Comparison of ENCODE assay signal across 8 cellular contexts in the genomic region with DNA sequence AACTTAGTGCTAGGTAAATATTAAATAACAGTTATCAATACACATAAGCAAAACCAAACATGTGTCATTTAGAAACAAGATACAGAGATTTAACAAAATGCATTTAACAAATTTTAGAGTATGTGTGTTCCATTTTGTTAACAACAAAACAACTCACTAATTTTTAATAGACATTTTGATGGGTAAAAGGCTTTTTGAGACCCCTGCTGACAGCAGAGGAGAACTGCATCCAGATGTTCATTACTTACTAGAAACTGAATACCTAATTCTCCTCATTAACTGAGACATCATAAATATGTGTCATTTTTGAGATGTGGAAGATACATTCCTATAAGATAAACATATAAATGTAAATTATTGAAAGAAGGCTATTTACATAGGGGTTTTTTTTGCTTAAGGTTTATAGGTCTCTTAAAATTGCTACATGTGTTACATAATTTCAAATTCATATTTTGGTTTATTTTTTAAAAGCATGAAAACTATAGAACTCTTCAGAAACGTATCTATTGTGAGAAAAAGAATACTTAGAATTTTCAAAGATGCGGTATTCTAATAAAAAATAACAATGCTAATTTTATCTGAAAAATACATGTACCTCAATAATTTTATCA.
A peak's percentile ranks its signal among the peaks of the same experiment; 100 is the strongest.
DNase-seq lines count a peak whose midpoint lies in the region; ATAC-seq lines count a peak whose summit lies in the region.

No MANE protein-coding gene starts in this region.

- ATAC-seq in HG02798 (IDR thresholded peaks at IDR 0.05; ENCODE audit: poor library complexity, unreplicated experiment): peak; percentile 65
- no peak for ATAC-seq in HG02571 (IDR thresholded peaks at IDR 0.05; ENCODE audit: unreplicated experiment)

- DNase-seq in SIG-M5 treated with dmso at 0.1 percent for 504 hours (lab: John Stamatoyannopoulos, UW; ENCODE audit: unreplicated experiment) (peak; percentile 28), SIG-M5 (lab: John Stamatoyannopoulos, UW) (no peak), SHP77 treated with DMSO at 0.1 percent for 48 hours (lab: John Stamatoyannopoulos, UW) (peak; percentile 12), glomerular visceral epithelial cell (ENCODE audit: extremely low spot score) (peak; percentile 14), NCI-H128 (lab: John Stamatoyannopoulos, UW; ENCODE audit: unreplicated experiment) (no peak), NOMO-1 treated with dmso at 0.1 percent for 144 hours (lab: John Stamatoyannopoulos, UW; ENCODE audit: unreplicated experiment) (no peak)

Comparison
In these comparisons a context has a peak if more than half of its experiments do, and no peak if none do; other contexts are left out.
1. DNase-seq: peak in SIG-M5 treated with dmso at 0.1 percent for 504 hours (single experiment), SHP77 treated with DMSO at 0.1 percent for 48 hours (single experiment) and glomerular visceral epithelial cell (single experiment); none in SIG-M5 (single experiment), NCI-H128 (single experiment) and NOMO-1 treated with dmso at 0.1 percent for 144 hours (single experiment).